Comparison of ENCODE assay signal across 23 cellular contexts in genomic region chr3:18441521-18441920, GRCh38. TPM values are rescaled to one million over a fixed set of nuclear protein-coding genes. Genes with fewer than 3 reads are reported as not detected.
DNase-seq lines count a peak whose midpoint lies in the region; ATAC-seq and TF ChIP-seq lines count a peak whose summit lies in the region.
"Had no signal": no experiment of that assay in that cellular context is flagged by ENCODE, and none has a peak within 500 bp of the region (broad histone marks: within the 10 kb centered on the region; RNA-seq: fewer than 3 reads in every experiment).

No MANE protein-coding gene starts in this region.

- H3K4me3 Mint-ChIP-seq in activated CD8-positive, alpha-beta memory T cell treated with anti-CD3 and anti-CD28 coated beads, Interleukin-2, amount 10 ng/mL, durations not matched to agents 7 days and 5 days = peak overlapping the region; percentile 99
- H3K4me3 Mint-ChIP-seq in activated T-helper 17 cell treated with anti-CD3 and anti-CD28 coated beads, Interleukin-2, amount 50 U/mL, for 72 hours = peak overlapping the region; percentile 83
- peak overlapping the region; percentile 80 to 90 (median 86) for H3K4me3 Mint-ChIP-seq in naive thymus-derived CD8-positive, alpha-beta T cell
- H3K4me3 Mint-ChIP-seq: H9 had no signal

- no peak for ATAC-seq in activated CD8-positive, alpha-beta memory T cell treated with anti-CD3 and anti-CD28 coated beads, Interleukin-2, amount 10 ng/mL, durations not matched to agents 7 days and 5 days
- ATAC-seq in activated T-helper 17 cell treated with anti-CD3 and anti-CD28 coated beads, Interleukin-2, amount 50 U/mL, for 72 hours (replicated peaks) = no peak
- no peak for ATAC-seq in naive thymus-derived CD8-positive, alpha-beta T cell
- no peak for ATAC-seq in HG03571 (IDR thresholded peaks at IDR 0.05; ENCODE audit: unreplicated experiment)
- ATAC-seq: HepG2, left ventricle myocardium superior, mucosa of descending colon had no signal

- no peaks in the 10 kb centered on the region for H3K9me3 Mint-ChIP-seq in activated CD8-positive, alpha-beta memory T cell treated with anti-CD3 and anti-CD28 coated beads, Interleukin-2, amount 10 ng/mL, durations not matched to agents 7 days and 5 days (ENCODE audit: low read depth)
- H3K9me3 Mint-ChIP-seq in activated T-helper 17 cell treated with anti-CD3 and anti-CD28 coated beads, Interleukin-2, amount 50 U/mL, for 72 hours = no peaks in the 10 kb centered on the region
- no peaks in the 10 kb centered on the region for H3K9me3 Mint-ChIP-seq in naive thymus-derived CD8-positive, alpha-beta T cell
- H3K9me3 Mint-ChIP-seq: H9 had no signal

- peaks cover 56% of the 10 kb centered on the region for H3K36me3 Mint-ChIP-seq in activated CD8-positive, alpha-beta memory T cell treated with anti-CD3 and anti-CD28 coated beads, Interleukin-2, amount 10 ng/mL, durations not matched to agents 7 days and 5 days
- H3K36me3 Mint-ChIP-seq in activated T-helper 17 cell treated with anti-CD3 and anti-CD28 coated beads, Interleukin-2, amount 50 U/mL, for 72 hours (ENCODE audit: low read depth) = peaks cover 94% of the 10 kb centered on the region
- H3K36me3 Mint-ChIP-seq in naive thymus-derived CD8-positive, alpha-beta T cell = peaks cover 5 to 16% (median 11%) of the 10 kb centered on the region in 3 donors

- DNase-seq in activated CD8-positive, alpha-beta memory T cell treated with anti-CD3 and anti-CD28 coated beads, Interleukin-2, amount 10 ng/mL, durations not matched to agents 7 days and 5 days = no peak
- DNase-seq in activated CD8-positive, alpha-beta memory T cell treated with anti-CD3 and anti-CD28 coated beads for 24 hours = no peak
- no peak for DNase-seq in naive thymus-derived CD8-positive, alpha-beta T cell
- no peak for DNase-seq in effector CD8-positive, alpha-beta T cell (lab: John Stamatoyannopoulos, UW)
- no peak for DNase-seq in NCI-H2171 treated with DMSO at 0.1 percent for 48 hours (lab: John Stamatoyannopoulos, UW)
- DNase-seq: ACHN; activated CD4-positive, CD25-positive, alpha-beta regulatory T cell treated with anti-CD3 and anti-CD28 coated beads, Interleukin-2, amount 50 U/mL, for 72 hours; anterior cingulate cortex; central memory CD4-positive, alpha-beta T cell; H9; left ventricle myocardium superior; mucosa of descending colon; NCI-H1417 treated with DMSO at 0.1 percent for 48 hours; NCI-H69; occipital lobe; retina; SHP77 treated with DMSO at 0.1 percent for 48 hours; stimulated activated CD4-positive, alpha-beta T cell treated with anti-CD3 and anti-CD28 coated beads, Interleukin-12 subunit alpha, Interleukin-12 subunit beta, amount 100 ng/mL, for 4 hours had no signal

- H3K4me1 ChIP-seq in HEK293 (ENCODE audit: control insufficient read depth, insufficient read depth, low read length) = peaks cover 21% of the 10 kb centered on the region

- no peaks in the 10 kb centered on the region for H3K9me3 ChIP-seq in HEK293 (ENCODE audit: control insufficient read depth, insufficient read depth, low read depth, low read length)
- H3K9me3 ChIP-seq: mucosa of descending colon, thoracic aorta had no signal

- POLR2A ChIA-PET in HEK293 (lab: Yijun Ruan, JAX) = no interaction called here
- POLR2A ChIA-PET in naive thymus-derived CD8-positive, alpha-beta T cell (lab: Charles Lee) = interaction anchor here (1.0 to 2.2 kb wide), 4 partner anchors 10 to 27 kb away, joined by 4 to 16 read pairs (median 8); partner anchors contain the start of gene SATB1

- H3K27ac ChIP-seq in HEK293 (ENCODE audit: extremely low read depth, low read depth, low read length) = no peak overlapping the region
- H3K27ac ChIP-seq: thoracic aorta had no signal

- CTCF ChIA-PET in activated CD8-positive, alpha-beta memory T cell treated with anti-CD3 and anti-CD28 coated beads, Interleukin-2, amount 10 ng/mL, durations not matched to agents 7 days and 5 days (lab: Charles Lee) = interaction anchor here (0.5 to 3.1 kb wide), 6 partner anchors 11 to 275 kb away, joined by 3 to 17 read pairs (median 4); no protein-coding TSS in a partner anchor
- CTCF ChIA-PET in HEK293 (lab: Yijun Ruan, JAX) = no interaction called here

- H3K4me3 ChIP-seq in HEK293 (ENCODE audit: low read depth, low read length) = no peak overlapping the region
- H3K4me3 ChIP-seq: mucosa of descending colon, thoracic aorta had no signal

- peaks cover 42% of the 10 kb centered on the region for H3K4me1 Mint-ChIP-seq in activated CD8-positive, alpha-beta memory T cell treated with anti-CD3 and anti-CD28 coated beads, Interleukin-2, amount 10 ng/mL, durations not matched to agents 7 days and 5 days
- H3K4me1 Mint-ChIP-seq in activated T-helper 17 cell treated with anti-CD3 and anti-CD28 coated beads, Interleukin-2, amount 50 U/mL, for 72 hours = no peaks in the 10 kb centered on the region
- H3K4me1 Mint-ChIP-seq in naive thymus-derived CD8-positive, alpha-beta T cell = peaks cover 16 to 68% (median 39%) of the 10 kb centered on the region in 4 donors

- no peak for TF ChIP-seq CTCF in HEK293 (tag by site-specific recombination; IDR thresholded peaks at IDR 0.05)

- no peaks in the 10 kb centered on the region for H3K27me3 Mint-ChIP-seq in activated CD8-positive, alpha-beta memory T cell treated with anti-CD3 and anti-CD28 coated beads, Interleukin-2, amount 10 ng/mL, durations not matched to agents 7 days and 5 days
- H3K27me3 Mint-ChIP-seq in activated T-helper 17 cell treated with anti-CD3 and anti-CD28 coated beads, Interleukin-2, amount 50 U/mL, for 72 hours = no peaks in the 10 kb centered on the region
- no peaks in the 10 kb centered on the region for H3K27me3 Mint-ChIP-seq in naive thymus-derived CD8-positive, alpha-beta T cell

- H3K36me3 ChIP-seq in HEK293 (ENCODE audit: control insufficient read depth in 2 of 2, insufficient read depth in 1 of 2, low read length in 2 of 2) = no peaks in the 10 kb centered on the region
- H3K36me3 ChIP-seq: thoracic aorta had no signal

- H3K27ac Mint-ChIP-seq in activated CD8-positive, alpha-beta memory T cell treated with anti-CD3 and anti-CD28 coated beads, Interleukin-2, amount 10 ng/mL, durations not matched to agents 7 days and 5 days = peak overlapping the region; percentile 86
- peak overlapping the region; percentile 82 for H3K27ac Mint-ChIP-seq in activated T-helper 17 cell treated with anti-CD3 and anti-CD28 coated beads, Interleukin-2, amount 50 U/mL, for 72 hours
- H3K27ac Mint-ChIP-seq in naive thymus-derived CD8-positive, alpha-beta T cell = peak overlapping the region; percentile 82 to 97 (median 96)
- H3K27ac Mint-ChIP-seq: H9 had no signal

TF ChIP-seq in HEK293, 187 proteins besides CTCF, POLR2A, EP300 and RAD21 (continues in another document):
- no peak for TF ChIP-seq ZNF600 (tag by site-specific recombination; IDR thresholded peaks at IDR 0.05)
- TF ChIP-seq, protein P1, sequence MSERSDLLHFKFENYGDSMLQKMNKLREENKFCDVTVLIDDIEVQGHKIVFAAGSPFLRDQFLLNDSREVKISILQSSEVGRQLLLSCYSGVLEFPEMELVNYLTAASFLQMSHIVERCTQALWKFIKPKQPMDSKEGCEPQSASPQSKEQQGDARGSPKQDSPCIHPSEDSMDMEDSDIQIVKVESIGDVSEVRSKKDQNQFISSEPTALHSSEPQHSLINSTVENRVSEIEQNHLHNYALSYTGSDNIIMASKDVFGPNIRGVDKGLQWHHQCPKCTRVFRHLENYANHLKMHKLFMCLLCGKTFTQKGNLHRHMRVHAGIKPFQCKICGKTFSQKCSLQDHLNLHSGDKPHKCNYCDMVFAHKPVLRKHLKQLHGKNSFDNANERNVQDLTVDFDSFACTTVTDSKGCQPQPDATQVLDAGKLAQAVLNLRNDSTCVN (tag by site-specific recombination; optimal IDR thresholded peaks at IDR 0.05) = no peak
- no peak for TF ChIP-seq KLF10 (tag by site-specific recombination; IDR thresholded peaks at IDR 0.05)
- no peak for TF ChIP-seq ZNF274 (IDR thresholded peaks at IDR 0.05; ENCODE audit: low read length)
- TF ChIP-seq ZNF274 (tag by site-specific recombination; IDR thresholded peaks at IDR 0.05; ENCODE audit: borderline replicate concordance) = no peak
- TF ChIP-seq, protein P2, sequence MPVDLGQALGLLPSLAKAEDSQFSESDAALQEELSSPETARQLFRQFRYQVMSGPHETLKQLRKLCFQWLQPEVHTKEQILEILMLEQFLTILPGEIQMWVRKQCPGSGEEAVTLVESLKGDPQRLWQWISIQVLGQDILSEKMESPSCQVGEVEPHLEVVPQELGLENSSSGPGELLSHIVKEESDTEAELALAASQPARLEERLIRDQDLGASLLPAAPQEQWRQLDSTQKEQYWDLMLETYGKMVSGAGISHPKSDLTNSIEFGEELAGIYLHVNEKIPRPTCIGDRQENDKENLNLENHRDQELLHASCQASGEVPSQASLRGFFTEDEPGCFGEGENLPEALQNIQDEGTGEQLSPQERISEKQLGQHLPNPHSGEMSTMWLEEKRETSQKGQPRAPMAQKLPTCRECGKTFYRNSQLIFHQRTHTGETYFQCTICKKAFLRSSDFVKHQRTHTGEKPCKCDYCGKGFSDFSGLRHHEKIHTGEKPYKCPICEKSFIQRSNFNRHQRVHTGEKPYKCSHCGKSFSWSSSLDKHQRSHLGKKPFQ (tag by site-specific recombination; IDR thresholded peaks at IDR 0.05) = no peak
- no peak for TF ChIP-seq ZNF112 (tag by site-specific recombination; IDR thresholded peaks at IDR 0.05)
- 0 out of 2 replicates have a peak, but pooled peaks have one; percentile 15 for TF ChIP-seq SCRT2 (tag by site-specific recombination; IDR thresholded peaks at IDR 0.05)

RNA-seq across cellular contexts. Expression of gene SATB1, which starts 16.4 kb away (rescaled TPM):
- total RNA-seq in activated CD8-positive, alpha-beta memory T cell treated with anti-CD3 and anti-CD28 coated beads, Interleukin-2, amount 10 ng/mL, durations not matched to agents 7 days and 5 days = 100 to 1,000 TPM; 164 to 233 TPM
- 100 to 1,000 TPM; 414 to 494 TPM for total RNA-seq in activated T-helper 17 cell treated with anti-CD3 and anti-CD28 coated beads, Interleukin-2, amount 50 U/mL, for 72 hours
- 100 to 1,000 TPM; 429 to 436 TPM for total RNA-seq in naive thymus-derived CD8-positive, alpha-beta T cell
- polyA plus RNA-seq in naive thymus-derived CD8-positive, alpha-beta T cell = 100 to 1,000 TPM; 196 to 265 (median 242) TPM
- total RNA-seq: HepG2 had no signal
